ENCODE assay signal across 4 cellular contexts in the genomic region with DNA sequence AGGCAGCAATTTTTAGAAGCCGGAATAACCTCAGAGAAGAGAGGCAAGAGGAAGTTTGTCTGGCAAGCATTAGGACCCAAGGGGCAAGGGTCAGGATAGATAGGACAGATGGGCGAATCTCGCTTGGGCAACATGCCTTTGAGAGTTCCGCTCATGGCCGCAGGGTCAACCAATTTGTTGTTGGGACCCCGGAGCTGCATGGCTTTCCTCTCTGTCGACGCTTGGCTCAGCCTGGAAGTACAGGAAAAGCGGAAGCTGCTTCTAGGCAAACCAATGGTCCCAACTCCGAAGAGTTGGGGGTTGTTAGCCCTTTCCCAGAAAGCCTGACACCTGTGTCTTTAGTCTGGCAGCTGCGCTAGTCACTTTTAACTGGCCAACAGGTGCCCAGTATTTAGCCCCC.
DNase-seq lines count a peak whose midpoint lies in the region; ATAC-seq and TF ChIP-seq lines count a peak whose summit lies in the region.
"Not testable (repeated sequence)": the region's sequence is repeated elsewhere in the genome, so short reads cannot be mapped to it uniquely, and the experiment has no call there.

No MANE protein-coding gene starts in this region.

- not testable (repeated sequence) for H3K4me1 ChIP-seq in right atrium auricular region; lung (ENCODE audit: control insufficient read depth in 2 of 2, insufficient read depth in 2 of 2, low read length in 2 of 2)

- not testable (repeated sequence) for H3K27me3 ChIP-seq in right atrium auricular region; lung (ENCODE audit: control insufficient read depth, insufficient read depth)

- H3K36me3 ChIP-seq in right atrium auricular region; lung (ENCODE audit: control insufficient read depth in 2 of 2, insufficient read depth in 2 of 2, low read length in 2 of 2): not testable (repeated sequence)

- intact Hi-C loops in cardiac septum (cut with DNase I): not testable (repeated sequence)

- not testable (repeated sequence) for H3K27ac Mint-ChIP-seq in osteocyte (ENCODE audit: unreplicated experiment)

- not testable (repeated sequence) for H3K4me3 ChIP-seq in right atrium auricular region, lung

- not testable (repeated sequence) for H3K27me3 Mint-ChIP-seq in osteocyte (ENCODE audit: unreplicated experiment)

- H3K4me1 Mint-ChIP-seq in osteocyte (ENCODE audit: unreplicated experiment): not testable (repeated sequence)

- DNase-seq in cardiac septum (ENCODE audit: low spot score): peak; percentile 20
- peak; percentile 21 for DNase-seq in right atrium auricular region (ENCODE audit: low spot score)
- peak; percentile 13 for DNase-seq in lung (ENCODE audit: low spot score)
- peak; percentile 53 for DNase-seq in osteocyte (ENCODE audit: extremely low spot score, unreplicated experiment)

- H3K36me3 Mint-ChIP-seq in osteocyte (ENCODE audit: unreplicated experiment): not testable (repeated sequence)

- not testable (repeated sequence) for TF ChIP-seq CTCF in right atrium auricular region (IDR thresholded peaks at IDR 0.05); lung (IDR thresholded peaks at IDR 0.05; ENCODE audit: control extremely low read depth, extremely low read depth); osteocyte (IDR thresholded peaks at IDR 0.05)

- not testable (repeated sequence) for H3K4me3 Mint-ChIP-seq in osteocyte (ENCODE audit: unreplicated experiment)

- H3K9me3 ChIP-seq in right atrium auricular region; lung (ENCODE audit: control insufficient read depth in 2 of 2, insufficient read depth in 1 of 2, low read length in 1 of 2): not testable (repeated sequence)

- ATAC-seq in lung (ENCODE audit: insufficient read depth, low FRiP score): not testable (repeated sequence)

- not testable (repeated sequence) for H3K27ac ChIP-seq in right atrium auricular region; lung (ENCODE audit: low read depth in 1 of 2, low read length in 1 of 2)

- WGBS in lung, 2 donors: 94 to 97% methylated on average over 11 of the region's 11 CpGs

- H3K9me3 Mint-ChIP-seq in osteocyte (ENCODE audit: unreplicated experiment): not testable (repeated sequence)
